In the genomic region with DNA sequence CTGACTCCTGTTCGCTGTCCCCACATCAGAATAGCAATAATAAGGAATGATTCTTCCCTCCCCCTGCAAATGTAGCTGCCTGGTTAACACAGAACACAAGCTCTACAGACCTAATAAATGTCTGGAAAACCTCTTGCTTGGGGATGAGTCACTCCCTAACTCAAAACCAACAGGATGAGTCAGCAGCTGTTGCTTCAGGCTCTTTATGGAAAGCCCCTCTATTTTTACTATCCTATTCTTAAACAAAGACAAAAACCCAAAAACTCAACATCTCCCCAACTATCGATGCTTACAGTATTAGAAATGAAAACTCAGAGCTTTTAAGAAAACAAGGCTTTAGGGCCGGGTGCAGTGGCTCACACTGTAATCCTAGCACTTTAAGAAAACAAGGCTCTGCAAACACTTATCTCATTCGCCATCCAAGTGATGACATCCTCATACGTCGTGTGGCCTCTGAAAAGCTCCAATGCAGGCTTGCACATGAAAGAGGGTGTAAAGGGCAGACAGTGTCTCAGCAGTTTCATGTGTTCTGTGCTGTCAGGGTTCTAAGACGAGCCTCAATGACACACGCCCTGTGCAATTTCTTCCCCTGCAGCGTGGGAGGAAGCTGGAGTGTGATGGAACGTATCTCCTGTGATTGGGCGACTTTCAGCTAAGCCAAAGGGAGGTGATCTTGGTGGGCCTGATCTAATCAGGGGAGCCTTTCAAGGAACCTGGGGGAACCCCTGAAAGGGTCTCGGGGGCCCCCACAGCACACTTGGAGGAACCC, we compare ENCODE assay signal across 1 cellular context.
TF ChIP-seq lines count a peak whose summit lies in the region.

No MANE protein-coding gene starts in this region.

TF ChIP-seq in HEK293, 187 proteins besides CTCF, POLR2A, EP300 and RAD21 (continued from another document and continues in another):
- TF ChIP-seq, protein P1, sequence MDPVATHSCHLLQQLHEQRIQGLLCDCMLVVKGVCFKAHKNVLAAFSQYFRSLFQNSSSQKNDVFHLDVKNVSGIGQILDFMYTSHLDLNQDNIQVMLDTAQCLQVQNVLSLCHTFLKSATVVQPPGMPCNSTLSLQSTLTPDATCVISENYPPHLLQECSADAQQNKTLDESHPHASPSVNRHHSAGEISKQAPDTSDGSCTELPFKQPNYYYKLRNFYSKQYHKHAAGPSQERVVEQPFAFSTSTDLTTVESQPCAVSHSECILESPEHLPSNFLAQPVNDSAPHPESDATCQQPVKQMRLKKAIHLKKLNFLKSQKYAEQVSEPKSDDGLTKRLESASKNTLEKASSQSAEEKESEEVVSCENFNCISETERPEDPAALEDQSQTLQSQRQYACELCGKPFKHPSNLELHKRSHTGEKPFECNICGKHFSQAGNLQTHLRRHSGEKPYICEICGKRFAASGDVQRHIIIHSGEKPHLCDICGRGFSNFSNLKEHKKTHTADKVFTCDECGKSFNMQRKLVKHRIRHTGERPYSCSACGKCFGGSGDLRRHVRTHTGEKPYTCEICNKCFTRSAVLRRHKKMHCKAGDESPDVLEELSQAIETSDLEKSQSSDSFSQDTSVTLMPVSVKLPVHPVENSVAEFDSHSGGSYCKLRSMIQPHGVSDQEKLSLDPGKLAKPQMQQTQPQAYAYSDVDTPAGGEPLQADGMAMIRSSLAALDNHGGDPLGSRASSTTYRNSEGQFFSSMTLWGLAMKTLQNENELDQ (tag by site-specific recombination; IDR thresholded peaks at IDR 0.05; ENCODE audit: low read depth): no peak
- no peak for TF ChIP-seq ZBTB20 (tag by site-specific recombination; IDR thresholded peaks at IDR 0.05)
- TF ChIP-seq ZNF394 (tag by site-specific recombination; IDR thresholded peaks at IDR 0.05; ENCODE audit: borderline replicate concordance): peak; percentile 43; the same call in 1 of the 2 replicates
- no peak for TF ChIP-seq ZNF19 (tag by site-specific recombination; IDR thresholded peaks at IDR 0.05; ENCODE audit: low read depth)
- peak; percentile 37; the same call in 1 of the 2 replicates for TF ChIP-seq ZNF335 (tag by site-specific recombination; conservative IDR thresholded peaks at IDR 0.05)
- TF ChIP-seq ZFP37 (tag by site-specific recombination; IDR thresholded peaks at IDR 0.05): 0 out of 2 replicates have a peak, but pooled peaks have one; percentile 40
- TF ChIP-seq ZNF366 (tag by site-specific recombination; conservative IDR thresholded peaks at IDR 0.05): peak; percentile 80
- no peak for TF ChIP-seq ZNF416 (tag by site-specific recombination; IDR thresholded peaks at IDR 0.05)
- no peak for TF ChIP-seq ZNF621 (tag by site-specific recombination; IDR thresholded peaks at IDR 0.05)
- peak; percentile 99 for TF ChIP-seq ZSCAN16 (tag by site-specific recombination; IDR thresholded peaks at IDR 0.05)
- TF ChIP-seq ZNF701 (tag by site-specific recombination; IDR thresholded peaks at IDR 0.05): no peak
- no peak for TF ChIP-seq HOXD13 (CRISPR knock-in tag; IDR thresholded peaks at IDR 0.05; ENCODE audit: borderline replicate concordance)
- TF ChIP-seq, protein P2, sequence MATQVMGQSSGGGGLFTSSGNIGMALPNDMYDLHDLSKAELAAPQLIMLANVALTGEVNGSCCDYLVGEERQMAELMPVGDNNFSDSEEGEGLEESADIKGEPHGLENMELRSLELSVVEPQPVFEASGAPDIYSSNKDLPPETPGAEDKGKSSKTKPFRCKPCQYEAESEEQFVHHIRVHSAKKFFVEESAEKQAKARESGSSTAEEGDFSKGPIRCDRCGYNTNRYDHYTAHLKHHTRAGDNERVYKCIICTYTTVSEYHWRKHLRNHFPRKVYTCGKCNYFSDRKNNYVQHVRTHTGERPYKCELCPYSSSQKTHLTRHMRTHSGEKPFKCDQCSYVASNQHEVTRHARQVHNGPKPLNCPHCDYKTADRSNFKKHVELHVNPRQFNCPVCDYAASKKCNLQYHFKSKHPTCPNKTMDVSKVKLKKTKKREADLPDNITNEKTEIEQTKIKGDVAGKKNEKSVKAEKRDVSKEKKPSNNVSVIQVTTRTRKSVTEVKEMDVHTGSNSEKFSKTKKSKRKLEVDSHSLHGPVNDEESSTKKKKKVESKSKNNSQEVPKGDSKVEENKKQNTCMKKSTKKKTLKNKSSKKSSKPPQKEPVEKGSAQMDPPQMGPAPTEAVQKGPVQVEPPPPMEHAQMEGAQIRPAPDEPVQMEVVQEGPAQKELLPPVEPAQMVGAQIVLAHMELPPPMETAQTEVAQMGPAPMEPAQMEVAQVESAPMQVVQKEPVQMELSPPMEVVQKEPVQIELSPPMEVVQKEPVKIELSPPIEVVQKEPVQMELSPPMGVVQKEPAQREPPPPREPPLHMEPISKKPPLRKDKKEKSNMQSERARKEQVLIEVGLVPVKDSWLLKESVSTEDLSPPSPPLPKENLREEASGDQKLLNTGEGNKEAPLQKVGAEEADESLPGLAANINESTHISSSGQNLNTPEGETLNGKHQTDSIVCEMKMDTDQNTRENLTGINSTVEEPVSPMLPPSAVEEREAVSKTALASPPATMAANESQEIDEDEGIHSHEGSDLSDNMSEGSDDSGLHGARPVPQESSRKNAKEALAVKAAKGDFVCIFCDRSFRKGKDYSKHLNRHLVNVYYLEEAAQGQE (tag by site-specific recombination; IDR thresholded peaks at IDR 0.05): no peak
- TF ChIP-seq ZNF23 (tag by site-specific recombination; IDR thresholded peaks at IDR 0.05; ENCODE audit: borderline replicate concordance): no peak
- TF ChIP-seq ZNF76 (tag by site-specific recombination; IDR thresholded peaks at IDR 0.05; ENCODE audit: borderline replicate concordance, low read depth): no peak
- TF ChIP-seq REPIN1 (tag by site-specific recombination; IDR thresholded peaks at IDR 0.05; ENCODE audit: low read depth): no peak
- TF ChIP-seq ZNF174 (tag by site-specific recombination; IDR thresholded peaks at IDR 0.05): no peak
- TF ChIP-seq KLF9 (tag by site-specific recombination; IDR thresholded peaks at IDR 0.05; ENCODE audit: low read depth): no peak
- TF ChIP-seq BCL6B (tag by site-specific recombination; IDR thresholded peaks at IDR 0.05): no peak
- TF ChIP-seq KLF1 (tag by site-specific recombination; IDR thresholded peaks at IDR 0.05): no peak
- TF ChIP-seq ZNF518A (tag by site-specific recombination; conservative IDR thresholded peaks at IDR 0.05; ENCODE audit: low read depth): no peak
- TF ChIP-seq GFI1B (tag by site-specific recombination; IDR thresholded peaks at IDR 0.05): no peak
- no peak for TF ChIP-seq ZNF530 (tag by site-specific recombination; IDR thresholded peaks at IDR 0.05; ENCODE audit: low read depth)
- no peak for TF ChIP-seq ZNF48 (tag by site-specific recombination; IDR thresholded peaks at IDR 0.05)
- TF ChIP-seq ZNF157 (tag by site-specific recombination; IDR thresholded peaks at IDR 0.05): no peak
- TF ChIP-seq ZNF184 (tag by site-specific recombination; IDR thresholded peaks at IDR 0.05): peak; percentile 60; the same call in 1 of the 2 replicates
- TF ChIP-seq ZNF211 (tag by site-specific recombination; IDR thresholded peaks at IDR 0.05; ENCODE audit: low read depth): no peak
- TF ChIP-seq IKZF3 (tag by site-specific recombination; IDR thresholded peaks at IDR 0.05): no peak
- TF ChIP-seq MZF1 (tag by site-specific recombination; IDR thresholded peaks at IDR 0.05; ENCODE audit: borderline replicate concordance): no peak; the same call in 1 of the 2 replicates
- TF ChIP-seq ZNF112 (tag by site-specific recombination; IDR thresholded peaks at IDR 0.05): no peak
- peak; percentile 48; the same call in 1 of the 2 replicates for TF ChIP-seq ZFHX2 (tag by site-specific recombination; conservative IDR thresholded peaks at IDR 0.05)
- no peak for TF ChIP-seq YY1 (tag by site-specific recombination; IDR thresholded peaks at IDR 0.05)
- peak; percentile 98 for TF ChIP-seq SCRT2 (tag by site-specific recombination; IDR thresholded peaks at IDR 0.05)
- TF ChIP-seq ZNF645 (tag by site-specific recombination; IDR thresholded peaks at IDR 0.05): no peak
- TF ChIP-seq WT1 (tag by site-specific recombination; IDR thresholded peaks at IDR 0.05): peak; percentile 72
- peak; percentile 42; the same call in 1 of the 2 replicates for TF ChIP-seq ZNF843 (tag by site-specific recombination; IDR thresholded peaks at IDR 0.05)
- TF ChIP-seq FEZF1 (tag by site-specific recombination; IDR thresholded peaks at IDR 0.05): no peak
- TF ChIP-seq ZNF354C (tag by site-specific recombination; IDR thresholded peaks at IDR 0.05; ENCODE audit: borderline replicate concordance, low read depth): no peak
- no peak for TF ChIP-seq ZNF121 (tag by site-specific recombination; IDR thresholded peaks at IDR 0.05)
- no peak for TF ChIP-seq ZNF768 (tag by site-specific recombination; IDR thresholded peaks at IDR 0.05)
- TF ChIP-seq HOXA7 (CRISPR knock-in tag; IDR thresholded peaks at IDR 0.05; ENCODE audit: borderline replicate concordance): no peak
- no peak for TF ChIP-seq ZNF510 (tag by site-specific recombination; IDR thresholded peaks at IDR 0.05; ENCODE audit: insufficient replicate concordance)
- no peak for TF ChIP-seq ZNF513 (tag by site-specific recombination; IDR thresholded peaks at IDR 0.05)
- TF ChIP-seq GLI4 (tag by site-specific recombination; IDR thresholded peaks at IDR 0.05): no peak
- TF ChIP-seq ZNF571 (tag by site-specific recombination; IDR thresholded peaks at IDR 0.05): no peak
- no peak for TF ChIP-seq SP3 (tag by site-specific recombination; IDR thresholded peaks at IDR 0.05)
- TF ChIP-seq ZNF830 (tag by site-specific recombination; IDR thresholded peaks at IDR 0.05; ENCODE audit: low read depth): no peak
- TF ChIP-seq ZNF549 (tag by site-specific recombination; IDR thresholded peaks at IDR 0.05): peak; percentile 83
- TF ChIP-seq ZNF600 (tag by site-specific recombination; IDR thresholded peaks at IDR 0.05): peak; percentile 93
- no peak for TF ChIP-seq ZNF544 (tag by site-specific recombination; IDR thresholded peaks at IDR 0.05)
- no peak for TF ChIP-seq ZNF202 (tag by site-specific recombination; IDR thresholded peaks at IDR 0.05; ENCODE audit: borderline replicate concordance)
